In the genomic region with DNA sequence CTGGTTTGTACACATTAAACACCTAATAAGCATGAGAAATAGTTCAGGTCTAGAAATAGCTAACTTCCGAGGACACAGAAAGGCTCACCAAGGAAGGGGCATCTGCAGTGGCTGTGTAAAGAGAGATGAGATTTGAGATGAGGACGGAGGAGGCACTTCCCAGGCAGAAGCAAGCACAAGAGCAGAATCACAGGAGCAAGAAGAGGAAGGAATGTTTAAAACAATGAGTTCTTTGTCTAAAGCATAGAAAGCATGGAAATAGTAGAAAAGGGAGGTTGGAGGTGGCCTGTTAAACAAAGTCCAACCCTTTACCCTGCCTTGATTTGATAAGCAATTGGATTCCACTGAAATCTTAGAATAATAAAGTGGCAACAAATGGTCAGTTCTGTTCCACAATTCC, we compare ENCODE assay signal across 1 cellular context.
TF ChIP-seq lines count a peak whose summit lies in the region.

No MANE protein-coding gene starts in this region.

TF ChIP-seq in GM23338, 12 proteins besides CTCF, POLR2A, EP300 and RAD21:
- TF ChIP-seq, protein P1, sequence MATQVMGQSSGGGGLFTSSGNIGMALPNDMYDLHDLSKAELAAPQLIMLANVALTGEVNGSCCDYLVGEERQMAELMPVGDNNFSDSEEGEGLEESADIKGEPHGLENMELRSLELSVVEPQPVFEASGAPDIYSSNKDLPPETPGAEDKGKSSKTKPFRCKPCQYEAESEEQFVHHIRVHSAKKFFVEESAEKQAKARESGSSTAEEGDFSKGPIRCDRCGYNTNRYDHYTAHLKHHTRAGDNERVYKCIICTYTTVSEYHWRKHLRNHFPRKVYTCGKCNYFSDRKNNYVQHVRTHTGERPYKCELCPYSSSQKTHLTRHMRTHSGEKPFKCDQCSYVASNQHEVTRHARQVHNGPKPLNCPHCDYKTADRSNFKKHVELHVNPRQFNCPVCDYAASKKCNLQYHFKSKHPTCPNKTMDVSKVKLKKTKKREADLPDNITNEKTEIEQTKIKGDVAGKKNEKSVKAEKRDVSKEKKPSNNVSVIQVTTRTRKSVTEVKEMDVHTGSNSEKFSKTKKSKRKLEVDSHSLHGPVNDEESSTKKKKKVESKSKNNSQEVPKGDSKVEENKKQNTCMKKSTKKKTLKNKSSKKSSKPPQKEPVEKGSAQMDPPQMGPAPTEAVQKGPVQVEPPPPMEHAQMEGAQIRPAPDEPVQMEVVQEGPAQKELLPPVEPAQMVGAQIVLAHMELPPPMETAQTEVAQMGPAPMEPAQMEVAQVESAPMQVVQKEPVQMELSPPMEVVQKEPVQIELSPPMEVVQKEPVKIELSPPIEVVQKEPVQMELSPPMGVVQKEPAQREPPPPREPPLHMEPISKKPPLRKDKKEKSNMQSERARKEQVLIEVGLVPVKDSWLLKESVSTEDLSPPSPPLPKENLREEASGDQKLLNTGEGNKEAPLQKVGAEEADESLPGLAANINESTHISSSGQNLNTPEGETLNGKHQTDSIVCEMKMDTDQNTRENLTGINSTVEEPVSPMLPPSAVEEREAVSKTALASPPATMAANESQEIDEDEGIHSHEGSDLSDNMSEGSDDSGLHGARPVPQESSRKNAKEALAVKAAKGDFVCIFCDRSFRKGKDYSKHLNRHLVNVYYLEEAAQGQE (IDR thresholded peaks at IDR 0.05; ENCODE audit: unreplicated experiment) = no peak
- TF ChIP-seq EZH2 (IDR thresholded peaks at IDR 0.05; ENCODE audit: low read depth, unreplicated experiment) = no peak
- TF ChIP-seq STAT1 (IDR thresholded peaks at IDR 0.05; ENCODE audit: unreplicated experiment) = no peak
- no peak for TF ChIP-seq ZNF114 (CRISPR knock-in tag; IDR thresholded peaks at IDR 0.05)
TF ChIP-seq in GM23338: peak in this region for 0.
